Comparison of ENCODE assay signal across 8 cellular contexts in the genomic region with DNA sequence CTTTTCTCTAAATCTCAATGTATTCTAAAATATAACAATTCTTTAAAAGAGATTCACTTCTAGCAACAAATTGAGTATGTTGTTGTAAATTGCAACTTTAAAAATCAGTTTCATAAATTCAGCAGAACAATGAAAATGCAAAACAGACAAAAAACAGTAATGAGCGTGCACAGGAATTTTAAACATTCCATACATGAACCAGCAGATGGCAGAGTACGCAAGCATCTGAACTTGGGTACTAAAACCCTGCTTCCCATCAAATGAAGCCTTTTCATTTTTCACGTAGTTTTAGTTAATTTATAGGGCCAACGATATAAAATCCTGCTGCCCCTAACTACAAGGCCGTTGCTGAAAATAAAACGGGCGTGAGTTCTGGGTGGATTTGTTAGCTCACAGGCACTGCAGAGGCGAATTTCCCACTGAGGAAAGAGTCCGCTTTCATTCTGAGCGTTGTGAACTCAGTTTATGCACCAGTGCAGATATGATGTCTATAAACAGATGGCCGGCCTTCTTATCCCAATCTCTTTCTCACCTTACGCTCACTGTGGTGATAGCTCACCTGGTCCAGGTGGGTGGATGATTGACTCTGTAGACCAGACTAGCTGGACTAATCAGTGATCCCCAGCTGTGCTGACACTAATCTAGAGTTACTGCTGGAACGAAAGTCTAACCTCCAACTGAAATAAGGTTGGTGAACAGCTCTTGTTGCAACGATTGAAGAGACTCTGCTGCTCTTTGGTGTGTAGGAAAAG.
DNase-seq lines count a peak whose midpoint lies in the region; ATAC-seq and TF ChIP-seq lines count a peak whose summit lies in the region.

No MANE protein-coding gene starts in this region.

- H2BK5ac ChIP-seq in IMR-90 (ENCODE audit: low read depth, low read length, poor library complexity, severe bottlenecking): no peak overlapping the region

- no peaks in the 10 kb centered on the region for H3K36me3 ChIP-seq in GM06990 (ENCODE audit: control insufficient read depth, insufficient read depth, low read length)
- H3K36me3 ChIP-seq in IMR-90 (ENCODE audit: control insufficient read depth, insufficient read depth, low read length): no peaks in the 10 kb centered on the region
- no peaks in the 10 kb centered on the region for H3K36me3 ChIP-seq in Peyer's patch

- no peaks in the 10 kb centered on the region for H3K9me1 ChIP-seq in IMR-90 (ENCODE audit: insufficient read depth, low read length)

- POLR2A ChIA-PET in IMR-90 (lab: Charles Lee; ENCODE audit: unreplicated experiment): no interaction called here

- H3K4me1 ChIP-seq in IMR-90 (ENCODE audit: control insufficient read depth, insufficient read depth, low read length) (no peaks in the 10 kb centered on the region), Peyer's patch (no peaks in the 10 kb centered on the region)

- no peaks in the 10 kb centered on the region for H4K20me1 ChIP-seq in IMR-90 (ENCODE audit: insufficient read depth, low read length)

- no peak overlapping the region for H3K9ac ChIP-seq in IMR-90 (ENCODE audit: low read depth, low read length)

- H2AFZ ChIP-seq in IMR-90 (replicated peaks; ENCODE audit: low read length, poor library complexity): peak overlapping the region; percentile 13

- no peak overlapping the region for H4K5ac ChIP-seq in IMR-90 (ENCODE audit: low read depth, low read length)

- TF ChIP-seq RAD21 in IMR-90 (IDR thresholded peaks at IDR 0.05; ENCODE audit: low read length): peak; percentile 77

- 30% methylated on average over 2 of the region's 14 CpGs; no CpG with 5 or more reads in 1 of the 2 experiments for WGBS in IMR-90 (ENCODE audit: extremely low coverage in 2 of 2, insufficient read length in 1 of 2), 2 experiments

- H2BK15ac ChIP-seq in IMR-90 (ENCODE audit: low read depth, low read length): no peak overlapping the region

- no peaks in the 10 kb centered on the region for H3K27me3 ChIP-seq in GM06990 (replicated peaks; ENCODE audit: control insufficient read depth, insufficient read depth, low read length)
- H3K27me3 ChIP-seq in IMR-90 (ENCODE audit: control insufficient read depth, insufficient read depth, low read length): no peaks in the 10 kb centered on the region
- H3K27me3 ChIP-seq in Peyer's patch: no peaks in the 10 kb centered on the region

- no peak overlapping the region for H4K91ac ChIP-seq in IMR-90 (ENCODE audit: insufficient read depth, low read depth, low read length)

- no peak overlapping the region for H2AK5ac ChIP-seq in IMR-90 (ENCODE audit: low read depth, low read length)

- H3K4ac ChIP-seq in IMR-90 (ENCODE audit: low read depth, low read length): no peak overlapping the region

- TF ChIP-seq POLR2A in IMR-90 (IDR thresholded peaks at IDR 0.05; ENCODE audit: low read depth, low read length) (no peak), Peyer's patch (IDR thresholded peaks at IDR 0.05) (no peak)

- dilution Hi-C loops in IMR-90 (cut with HindIII; ENCODE audit: low sequenced_read_pairs, unreplicated experiment): no loop called here

- H2BK20ac ChIP-seq in IMR-90 (ENCODE audit: low read depth, low read length): no peak overlapping the region

- H3K18ac ChIP-seq in IMR-90 (ENCODE audit: low read depth, low read length): no peak overlapping the region

- H3K4me3 ChIP-seq in GM06990 (replicated peaks; ENCODE audit: low read depth, low read length) (no peak overlapping the region), IMR-90 (ENCODE audit: insufficient read depth, low read depth, low read length) (no peak overlapping the region), Peyer's patch (no peak overlapping the region), epithelial cell of proximal tubule (ENCODE audit: low read depth, low read length) (peak overlapping the region; percentile 42)

- no peak overlapping the region for H3K23ac ChIP-seq in IMR-90 (ENCODE audit: low read depth, low read length)

- no peak overlapping the region for H3K27ac ChIP-seq in IMR-90 (ENCODE audit: insufficient read depth, low read length)
- no peak overlapping the region for H3K27ac ChIP-seq in Peyer's patch

- no peak overlapping the region for H4K8ac ChIP-seq in IMR-90 (ENCODE audit: low read depth in 2 of 2, low read length in 2 of 2)

- no peak overlapping the region for H2AK9ac ChIP-seq in IMR-90 (replicated peaks; ENCODE audit: low read depth, low read length, poor library complexity)

- in situ Hi-C loops in IMR-90 (cut with MboI; ENCODE audit: low sequenced_read_pairs): loop anchor here (10.0 kb wide), 1 partner anchor 332 kb away; no protein-coding TSS in a partner anchor

- peak; percentile 62 for ATAC-seq in IMR-90 (ENCODE audit: low read depth)
- no peak for ATAC-seq in HG02970 (IDR thresholded peaks at IDR 0.05; ENCODE audit: low FRiP score, unreplicated experiment)

- H3K14ac ChIP-seq in IMR-90 (replicated peaks; ENCODE audit: low read depth, low read length): no peak overlapping the region

- H3K79me1 ChIP-seq in IMR-90 (ENCODE audit: low read depth in 1 of 2, low read length in 2 of 2): no peaks in the 10 kb centered on the region

- TF ChIP-seq CTCF in AG09319 (IDR thresholded peaks at IDR 0.05; ENCODE audit: low read depth, low read length): peak; percentile 50
- TF ChIP-seq CTCF in GM06990 (IDR thresholded peaks at IDR 0.05; ENCODE audit: insufficient read depth, low read length, poor library complexity, severe bottlenecking): peak; percentile 59
- peak; percentile 73 for TF ChIP-seq CTCF in IMR-90 (conservative IDR thresholded peaks at IDR 0.05; ENCODE audit: low read depth, low read length)
- peak in 4 of 6 experiments; percentile 33 to 46 (median 38) for TF ChIP-seq CTCF in Peyer's patch (IDR thresholded peaks at IDR 0.05)
- TF ChIP-seq CTCF in epithelial cell of proximal tubule (conservative IDR thresholded peaks at IDR 0.05; ENCODE audit: low read depth, low read length): peak; percentile 75

- H3K9me3 ChIP-seq in IMR-90 (ENCODE audit: control insufficient read depth, insufficient read depth, low read length) (no peaks in the 10 kb centered on the region), Peyer's patch (no peaks in the 10 kb centered on the region)

- CTCF ChIA-PET in IMR-90 (lab: Yijun Ruan, JAX): interaction anchor here (0.6 to 2.6 kb wide), 5 partner anchors 10 to 1126 kb away, joined by 3 to 20 read pairs (median 3); no protein-coding TSS in a partner anchor

- H3K4me2 ChIP-seq in IMR-90 (ENCODE audit: low read depth, low read length): no peak overlapping the region

- no TSS peak for BruUV-seq in IMR-90 (replicated peaks; lab: Mats Ljungman, UMichigan)

- H2BK120ac ChIP-seq in IMR-90 (ENCODE audit: low read depth, low read length): no peak overlapping the region

- peak; percentile 5 for DNase-seq in AG09319 (ENCODE audit: extremely low read depth, low read depth)
- DNase-seq in GM06990 (ENCODE audit: extremely low read depth, insufficient read length): no peak
- DNase-seq in IMR-90: peak; percentile 52
- DNase-seq in Peyer's patch: no peak
- no peak for DNase-seq in epithelial cell of proximal tubule (ENCODE audit: low read depth)
- peak; percentile 8 for DNase-seq in non-pigmented ciliary epithelial cell (ENCODE audit: low read depth)
- DNase-seq in activated CD4-positive, CD25-positive, alpha-beta regulatory T cell (lab: John Stamatoyannopoulos, UW): no peak

- H3K56ac ChIP-seq in IMR-90 (ENCODE audit: extremely low read depth, insufficient read depth, low read length): no peak overlapping the region

- intact Hi-C loops in IMR-90 (cut with micrococcal nuclease): loop anchor here (1.0 to 10.0 kb wide), 7 partner anchors 330 to 1290 kb away; no protein-coding TSS in a partner anchor

TF ChIP-seq in IMR-90, 13 proteins besides CTCF, POLR2A, EP300 and RAD21:
- TF ChIP-seq SMC3 (IDR thresholded peaks at IDR 0.05; ENCODE audit: low read depth, low read length) (peak; percentile 70), RFX5 (IDR thresholded peaks at IDR 0.05; ENCODE audit: low read depth, low read length) (no peak)
TF ChIP-seq in IMR-90: peak in this region for 1.

Comparison
In these comparisons a context has a peak if more than half of its experiments do, and no peak if none do; other contexts are left out.
1. DNase-seq: peak in AG09319 (single experiment), IMR-90 (single experiment) and non-pigmented ciliary epithelial cell (single experiment); none in GM06990 (single experiment), Peyer's patch (0 of 3), epithelial cell of proximal tubule (single experiment) and activated CD4-positive, CD25-positive, alpha-beta regulatory T cell (0 of 4).
2. Peak in every context shown above with its lines, with median percentiles within 50 percentile points of each other: CTCF ChIP-seq.